20 cellular contexts compared by ENCODE assay signal in genomic region chr11:78019808-78020207, GRCh38. TPM values are rescaled to one million over a fixed set of nuclear protein-coding genes. Genes with fewer than 3 reads are reported as not detected.
A peak's percentile ranks its signal among the peaks of the same experiment; 100 is the strongest.
DNase-seq lines count a peak whose midpoint lies in the region; ATAC-seq, FAIRE-seq and TF ChIP-seq lines count a peak whose summit lies in the region.
"Had no signal": no experiment of that assay in that cellular context is flagged by ENCODE, and none has a peak within 500 bp of the region (broad histone marks: within the 10 kb centered on the region; RNA-seq: fewer than 3 reads in every experiment).

No MANE protein-coding gene starts in this region.

- no peak for FAIRE-seq in RCC 7860 (lab: Jason Lieb, UNC)

- peak overlapping the region in 1 of 4 donors; percentile 2 for H3K4me3 ChIP-seq in stomach
- H3K4me3 ChIP-seq: BLaER1 treated with 17β-estradiol and CSF1 and Interleukin-3, amounts not matched to agents 10 nM and 100 nM; ovary; thoracic aorta had no signal

- peaks cover 0 to 32% (median 19%) of the 10 kb centered on the region in 4 donors for H3K4me1 ChIP-seq in stomach
- H3K4me1 ChIP-seq: BLaER1 treated with 17β-estradiol and CSF1 and Interleukin-3, amounts not matched to agents 10 nM and 100 nM had no signal

- H3K27me3 ChIP-seq in stomach: no peaks in the 10 kb centered on the region
- H3K27me3 ChIP-seq: BLaER1 treated with 17β-estradiol and CSF1 and Interleukin-3, amounts not matched to agents 10 nM and 100 nM; ovary had no signal

- H3K9me3 ChIP-seq in stomach: no peaks in the 10 kb centered on the region
- H3K9me3 ChIP-seq: BLaER1 treated with 17β-estradiol and CSF1 and Interleukin-3, amounts not matched to agents 10 nM and 100 nM; ovary; thoracic aorta had no signal

- H3K4me3 Mint-ChIP-seq in activated T-helper 17 cell treated with anti-CD3 and anti-CD28 coated beads, Interleukin-2, amount 50 U/mL, for 72 hours: no peak overlapping the region
- H3K4me3 Mint-ChIP-seq: activated B cell treated with CpG ODN at 0.5 μM for 24 hours; dendritic cell treated with granulocyte-macrophage colony-stimulating factor and Interleukin-4, amounts not matched to agents 40 ng/mL and 50 ng/mL, for 4 days had no signal

- H3K27ac ChIP-seq in epithelial cell of prostate: no peak overlapping the region
- peak overlapping the region in 3 of 5 donors; percentile 29 to 87 (median 39) for H3K27ac ChIP-seq in stomach
- H3K27ac ChIP-seq: BLaER1 treated with 17β-estradiol and CSF1 and Interleukin-3, amounts not matched to agents 10 nM and 100 nM; ovary; thoracic aorta had no signal

- DNase-seq in RCC 7860 (ENCODE audit: low spot score): peak; percentile 68
- peak; percentile 55 for DNase-seq in epithelial cell of prostate (ENCODE audit: low read depth, low spot score)
- DNase-seq in stomach: no peak
- DNase-seq in midbrain (lab: John Stamatoyannopoulos, UW): no peak
- DNase-seq: activated B cell treated with CpG ODN at 0.5 μM for 24 hours; activated gamma-delta T cell; DND-41; hippocampal formation; KBM-7; left cardiac atrium; NCI-H1092 treated with DMSO at 0.1 percent for 48 hours; NCI-H2171; NCI-H82; ovary; stimulated activated CD4-positive, alpha-beta T cell treated with anti-CD3 and anti-CD28 coated beads, Interleukin-4, amount 100 ng/mL, for 4 hours had no signal

- TF ChIP-seq EP300 in stomach (IDR thresholded peaks at IDR 0.05): no peak

- no peaks in the 10 kb centered on the region for H3K36me3 Mint-ChIP-seq in activated T-helper 17 cell treated with anti-CD3 and anti-CD28 coated beads, Interleukin-2, amount 50 U/mL, for 72 hours (ENCODE audit: low read depth)

- H3K27ac Mint-ChIP-seq in activated T-helper 17 cell treated with anti-CD3 and anti-CD28 coated beads, Interleukin-2, amount 50 U/mL, for 72 hours: no peak overlapping the region
- H3K27ac Mint-ChIP-seq: activated B cell treated with CpG ODN at 0.5 μM for 24 hours; dendritic cell treated with granulocyte-macrophage colony-stimulating factor and Interleukin-4, amounts not matched to agents 40 ng/mL and 50 ng/mL, for 4 days had no signal

- no peaks in the 10 kb centered on the region for H3K9me3 Mint-ChIP-seq in activated T-helper 17 cell treated with anti-CD3 and anti-CD28 coated beads, Interleukin-2, amount 50 U/mL, for 72 hours
- H3K9me3 Mint-ChIP-seq: activated B cell treated with CpG ODN at 0.5 μM for 24 hours; dendritic cell treated with granulocyte-macrophage colony-stimulating factor and Interleukin-4, amounts not matched to agents 40 ng/mL and 50 ng/mL, for 4 days had no signal

- intact Hi-C loops in stomach (cut with DNase I; ENCODE audit: low total_unique reads): no loop called here

- H3K27me3 Mint-ChIP-seq in activated T-helper 17 cell treated with anti-CD3 and anti-CD28 coated beads, Interleukin-2, amount 50 U/mL, for 72 hours: peaks cover 14% of the 10 kb centered on the region

- H3K4me1 Mint-ChIP-seq in activated T-helper 17 cell treated with anti-CD3 and anti-CD28 coated beads, Interleukin-2, amount 50 U/mL, for 72 hours: no peaks in the 10 kb centered on the region

- no peak for ATAC-seq in activated T-helper 17 cell treated with anti-CD3 and anti-CD28 coated beads, Interleukin-2, amount 50 U/mL, for 72 hours (replicated peaks)
- ATAC-seq: left cardiac atrium had no signal

- H3K36me3 ChIP-seq in stomach: peaks cover 6 to 24% (median 21%) of the 10 kb centered on the region in 4 donors
- H3K36me3 ChIP-seq: BLaER1 treated with 17β-estradiol and CSF1 and Interleukin-3, amounts not matched to agents 10 nM and 100 nM; ovary; thoracic aorta had no signal

- WGBS in stomach, 5 donors: 37 to 64% (median 45%) methylated on average over 4 of the region's 4 CpGs

- TF ChIP-seq CTCF in stomach (IDR thresholded peaks at IDR 0.05): no peak

- TF ChIP-seq POLR2A in stomach (IDR thresholded peaks at IDR 0.05): no peak

RNA-seq across cellular contexts. Expression of gene KCTD14, which starts 3.3 kb away (rescaled TPM):
- 10 to 100 TPM in 4 of 5 donors, 1 to 10 TPM in 1; 2.3 to 62.0 (median 14.7) TPM for total RNA-seq in stomach
- polyA plus RNA-seq in stomach: 10 to 100 TPM in 2 of 3 donors, 1 to 10 TPM in 1; 8.9 to 27.2 (median 13.3) TPM
- under 1 TPM in 1 of 2 donors, not detected in 1; 0.21 TPM for total RNA-seq in activated T-helper 17 cell treated with anti-CD3 and anti-CD28 coated beads, Interleukin-2, amount 50 U/mL, for 72 hours

RNA-seq across cellular contexts. Expression of gene INTS4, which starts 25.3 kb away (rescaled TPM):
- 10 to 100 TPM; 10.7 to 92.8 (median 30.0) TPM for total RNA-seq in stomach
- 10 to 100 TPM; 12.4 to 16.9 (median 13.3) TPM for polyA plus RNA-seq in stomach
- 10 to 100 TPM; 63.5 to 73.5 TPM for total RNA-seq in activated T-helper 17 cell treated with anti-CD3 and anti-CD28 coated beads, Interleukin-2, amount 50 U/mL, for 72 hours

RNA-seq across cellular contexts. Expression of gene THRSP, which starts 43.9 kb away (rescaled TPM):
- total RNA-seq in stomach: under 1 TPM in 1 of 5 donors, not detected in 4; 0.55 TPM
- 1 to 10 TPM in 1 of 3 donors, under 1 TPM in 1, not detected in 1; 0.33 to 1.4 TPM for polyA plus RNA-seq in stomach
- not detected for total RNA-seq in activated T-helper 17 cell treated with anti-CD3 and anti-CD28 coated beads, Interleukin-2, amount 50 U/mL, for 72 hours
- total RNA-seq: activated B cell treated with CpG ODN at 0.5 μM for 24 hours; T-helper 1 cell treated with Interleukin-12 subunit alpha and Interleukin-12 subunit beta and Interleukin-4 antibody, amounts not matched to agents 30 ng/mL and 1 ng/mL, for 36 hours had no signal

RNA-seq across cellular contexts. Expression of gene NDUFC2, which starts 59.9 kb away (rescaled TPM):
- total RNA-seq in stomach: 100 to 1,000 TPM in 2 of 5 donors, 10 to 100 TPM in 2, not detected in 1; 53.6 to 336 (median 92.4) TPM
- polyA plus RNA-seq in stomach: 100 to 1,000 TPM; 110 to 121 (median 119) TPM
- 100 to 1,000 TPM in 1 of 2 donors, 10 to 100 TPM in 1; 80.5 to 149 TPM for total RNA-seq in activated T-helper 17 cell treated with anti-CD3 and anti-CD28 coated beads, Interleukin-2, amount 50 U/mL, for 72 hours

Comparison
In these comparisons a context has a peak if more than half of its experiments do, and no peak if none do; other contexts are left out.
1. DNase-seq: peak in RCC 7860 (single experiment) and epithelial cell of prostate (single experiment); none in stomach (single experiment) and midbrain (single experiment).